In genomic region chrX:124342174-124342867, GRCh38 we compare ENCODE assay signal across 1 cellular context.
TF ChIP-seq lines count a peak whose summit lies in the region.

No MANE protein-coding gene starts in this region.

TF ChIP-seq in K562, 482 proteins besides CTCF, POLR2A, EP300 and RAD21:
- TF ChIP-seq ZNF699 (CRISPR knock-in tag; IDR thresholded peaks at IDR 0.05; ENCODE audit: insufficient replicate concordance): no peak
- TF ChIP-seq CREB1 (IDR thresholded peaks at IDR 0.05): no peak
- TF ChIP-seq CREB1 (CRISPR knock-in tag; IDR thresholded peaks at IDR 0.05): no peak
- no peak for TF ChIP-seq HMBOX1 (IDR thresholded peaks at IDR 0.05)
- no peak for TF ChIP-seq ELF1 (tag; IDR thresholded peaks at IDR 0.05)
- TF ChIP-seq MEF2D (tag; conservative IDR thresholded peaks at IDR 0.05; ENCODE audit: low read depth): 0 out of 2 replicates have a peak, but pooled peaks have one; percentile 5
- no peak for TF ChIP-seq SRSF9 (IDR thresholded peaks at IDR 0.05; ENCODE audit: borderline replicate concordance, low read depth, low read length)
- TF ChIP-seq GATA2 (CRISPR knock-in tag; IDR thresholded peaks at IDR 0.05): no peak
- peak; percentile 61 for TF ChIP-seq ADNP (tag; IDR thresholded peaks at IDR 0.05)
- no peak for TF ChIP-seq POLR2H (tag; IDR thresholded peaks at IDR 0.05; ENCODE audit: low read depth)
- TF ChIP-seq MEF2A (IDR thresholded peaks at IDR 0.05; ENCODE audit: control insufficient read depth, low read depth, low read length): 0 out of 2 replicates have a peak, but pooled peaks have one; percentile 30
- TF ChIP-seq TFE3 (CRISPR knock-in tag; IDR thresholded peaks at IDR 0.05): no peak
- no peak for TF ChIP-seq NFIC (IDR thresholded peaks at IDR 0.05)
- no peak for TF ChIP-seq ZNF121 (CRISPR knock-in tag; conservative IDR thresholded peaks at IDR 0.05)
- TF ChIP-seq ZFP30 (CRISPR knock-in tag; IDR thresholded peaks at IDR 0.05; ENCODE audit: borderline replicate concordance): no peak
- no peak for TF ChIP-seq ZBTB1 (CRISPR knock-in tag; IDR thresholded peaks at IDR 0.05; ENCODE audit: borderline replicate concordance, low read depth)
- TF ChIP-seq MECOM (CRISPR knock-in tag; IDR thresholded peaks at IDR 0.05): no peak
TF ChIP-seq in K562: peak in this region for 3.
